In genomic region chr7:104530243-104530642, GRCh38 we compare ENCODE assay signal across 13 cellular contexts.
"Had no signal": no experiment of that assay in that cellular context is flagged by ENCODE, and none has a peak within 500 bp of the region (broad histone marks: within the 10 kb centered on the region; RNA-seq: fewer than 3 reads in every experiment).

No MANE protein-coding gene starts in this region.

- ATAC-seq: lower lobe of right lung, natural killer cell, psoas muscle, right cardiac atrium had no signal

- DNase-seq: activated CD4-positive, alpha-beta T cell treated with anti-CD3 and anti-CD28 coated beads, Interleukin-2, amount 50 U/mL, for 48 hours; activated naive CD8-positive, alpha-beta T cell treated with anti-CD3 and anti-CD28 coated beads for 36 hours; amniotic stem cell; effector CD8-positive, alpha-beta T cell; foreskin fibroblast; hippocampal formation; islet precursor cell; lower lobe of right lung; natural killer cell; ovary; psoas muscle; right cardiac atrium; stimulated activated CD4-positive, alpha-beta T cell treated with anti-CD3 and anti-CD28 coated beads, Interleukin-2, amount 100 ng/mL, for 24 hours had no signal
